Comparison of ENCODE assay signal across 44 cellular contexts in genomic region chr1:198483645-198484044, GRCh38. TPM values are rescaled to one million over a fixed set of nuclear protein-coding genes. Genes with fewer than 3 reads are reported as not detected.
"Had no signal": no experiment of that assay in that cellular context is flagged by ENCODE, and none has a peak within 500 bp of the region (broad histone marks: within the 10 kb centered on the region; RNA-seq: fewer than 3 reads in every experiment).

No MANE protein-coding gene starts in this region.

- H3K9me3 ChIP-seq: adrenal gland, ascending aorta, body of pancreas, breast epithelium had no signal

- H3K9me3 Mint-ChIP-seq: activated T-cell treated with anti-CD3 and anti-CD28 coated beads, Interleukin-2, amount 50 U/mL, for 4 hours; activated T-cell treated with anti-CD3 and anti-CD28 coated beads, Interleukin-2, amount 50 U/mL, for 72 hours; activated T-helper 1 cell treated with anti-CD3 and anti-CD28 coated beads, Interleukin-12 subunit alpha, Interleukin-12 subunit beta, Interleukin-2, Interleukin-4 antibody, amounts not matched to agents 30 ng/mL and 10 ng/mL and 1 ng/mL, durations not matched to agents 14 hours and 24 hours and 36 hours; central memory CD8-positive, alpha-beta T cell had no signal

- H3K4me1 ChIP-seq: adrenal gland, ascending aorta, body of pancreas, breast epithelium had no signal

- H3K27ac ChIP-seq: adrenal gland, ascending aorta, body of pancreas, brain microvascular endothelial cell, breast epithelium, cardiac muscle cell had no signal

- H3K36me3 ChIP-seq: adrenal gland, ascending aorta, brain microvascular endothelial cell, breast epithelium, cardiac muscle cell had no signal

- H3K4me3 ChIP-seq: adrenal gland, ascending aorta, body of pancreas, breast epithelium, cardiac muscle cell had no signal

- DNase-seq: activated effector memory CD4-positive, alpha-beta T cell treated with anti-CD3 and anti-CD28 coated beads, Interleukin-2, amount 50 U/mL, for 16 hours; activated effector memory CD4-positive, alpha-beta T cell treated with Interleukin-2 at 50 U/mL for 16 hours; activated gamma-delta T cell; activated gamma-delta T cell treated with Interleukin-2 at 50 U/mL for 16 hours; activated naive CD4-positive, alpha-beta T cell; activated naive CD4-positive, alpha-beta T cell treated with anti-CD3 and anti-CD28 coated beads for 36 hours; activated naive CD4-positive, alpha-beta T cell treated with anti-CD3 and anti-CD28 coated beads, Interleukin-2, amount 10 ng/mL, durations not matched to agents 7 days and 5 days; activated naive CD4-positive, alpha-beta T cell treated with anti-CD3 and anti-CD28 coated beads, Interleukin-2, amount 50 U/mL, for 16 hours; activated naive CD4-positive, alpha-beta T cell treated with Interleukin-2 at 50 U/mL for 16 hours; activated naive CD8-positive, alpha-beta T cell treated with anti-CD3 and anti-CD28 coated beads for 36 hours; activated naive CD8-positive, alpha-beta T cell treated with anti-CD3 and anti-CD28 coated beads, Interleukin-2, amount 10 ng/mL, durations not matched to agents 7 days and 5 days; activated naive CD8-positive, alpha-beta T cell treated with anti-CD3 and anti-CD28 coated beads, Interleukin-2, amount 50 U/mL, for 24 hours; activated T-cell treated with anti-CD3 and anti-CD28 coated beads for 4 hours; activated T-cell treated with anti-CD3 and anti-CD28 coated beads, Interleukin-2, amount 50 U/mL, for 1 hour; activated T-cell treated with anti-CD3 and anti-CD28 coated beads, Interleukin-2, amount 50 U/mL, for 24 hours; activated T-cell treated with anti-CD3 and anti-CD28 coated beads, Interleukin-2, amount 50 U/mL, for 4 hours; activated T-cell treated with anti-CD3 and anti-CD28 coated beads, Interleukin-2, amount 50 U/mL, for 48 hours; activated T-cell treated with anti-CD3 and anti-CD28 coated beads, Interleukin-2, amount 50 U/mL, for 72 hours; adrenal gland; amniotic stem cell; amygdala; anterior cingulate cortex; aorta; body of pancreas; brain microvascular endothelial cell; caudate nucleus; central memory CD4-positive, alpha-beta T cell; cerebellar nuclear complex had no signal

- H3K27me3 Mint-ChIP-seq: activated naive CD4-positive, alpha-beta T cell treated with anti-CD3 and anti-CD28 coated beads, Interleukin-2, amount 10 ng/mL, durations not matched to agents 7 days and 5 days; activated naive CD4-positive, alpha-beta T cell treated with anti-CD3 and anti-CD28 coated beads, Interleukin-2, amount 50 U/mL, for 24 hours; activated naive CD8-positive, alpha-beta T cell; activated naive CD8-positive, alpha-beta T cell treated with anti-CD3 and anti-CD28 coated beads for 36 hours; activated naive CD8-positive, alpha-beta T cell treated with anti-CD3 and anti-CD28 coated beads, Interleukin-2, amount 10 ng/mL, durations not matched to agents 7 days and 5 days; activated naive CD8-positive, alpha-beta T cell treated with anti-CD3 and anti-CD28 coated beads, Interleukin-2, amount 50 U/mL, for 24 hours; activated T-cell treated with anti-CD3 and anti-CD28 coated beads, Interleukin-2, amount 50 U/mL, for 24 hours; activated T-helper 17 cell treated with anti-CD3 and anti-CD28 coated beads, Interleukin-2, amount 50 U/mL, for 72 hours; brain; central memory CD8-positive, alpha-beta T cell had no signal

- H3K36me3 Mint-ChIP-seq: activated naive CD4-positive, alpha-beta T cell treated with anti-CD3 and anti-CD28 coated beads, Interleukin-2, amount 50 U/mL, for 72 hours; activated naive CD8-positive, alpha-beta T cell treated with anti-CD3 and anti-CD28 coated beads for 36 hours; brain had no signal

- H3K27me3 ChIP-seq: adrenal gland, ascending aorta, body of pancreas, brain microvascular endothelial cell, breast epithelium, cardiac muscle cell had no signal

- FAIRE-seq: bronchial epithelial cell had no signal

- H3K4me3 Mint-ChIP-seq: activated naive CD4-positive, alpha-beta T cell treated with anti-CD3 and anti-CD28 coated beads for 36 hours; activated naive CD4-positive, alpha-beta T cell treated with anti-CD3 and anti-CD28 coated beads, Interleukin-2, amount 10 ng/mL, durations not matched to agents 7 days and 5 days; activated naive CD4-positive, alpha-beta T cell treated with anti-CD3 and anti-CD28 coated beads, Interleukin-2, amount 50 U/mL, for 24 hours; activated naive CD8-positive, alpha-beta T cell; activated naive CD8-positive, alpha-beta T cell treated with anti-CD3 and anti-CD28 coated beads for 36 hours; activated naive CD8-positive, alpha-beta T cell treated with anti-CD3 and anti-CD28 coated beads, Interleukin-2, amount 10 ng/mL, durations not matched to agents 7 days and 5 days; activated naive CD8-positive, alpha-beta T cell treated with anti-CD3 and anti-CD28 coated beads, Interleukin-2, amount 50 U/mL, for 24 hours; activated T-cell treated with anti-CD3 and anti-CD28 coated beads, Interleukin-2, amount 50 U/mL, for 24 hours; activated T-cell treated with anti-CD3 and anti-CD28 coated beads, Interleukin-2, amount 50 U/mL, for 4 hours; activated T-cell treated with anti-CD3 and anti-CD28 coated beads, Interleukin-2, amount 50 U/mL, for 72 hours; activated T-helper 1 cell treated with anti-CD3 and anti-CD28 coated beads, Interleukin-12 subunit alpha, Interleukin-12 subunit beta, Interleukin-2, Interleukin-4 antibody, amounts not matched to agents 30 ng/mL and 10 ng/mL and 1 ng/mL, durations not matched to agents 14 hours and 24 hours and 36 hours; activated T-helper 17 cell treated with anti-CD3 and anti-CD28 coated beads, Interleukin-2, amount 50 U/mL, for 72 hours; brain; central memory CD8-positive, alpha-beta T cell had no signal

- ATAC-seq: activated naive CD4-positive, alpha-beta T cell treated with anti-CD3 and anti-CD28 coated beads, Interleukin-2, amount 50 U/mL, for 72 hours; activated naive CD8-positive, alpha-beta T cell treated with anti-CD3 and anti-CD28 coated beads, Interleukin-2, amount 50 U/mL, for 24 hours; activated T-cell treated with anti-CD3 and anti-CD28 coated beads, Interleukin-2, amount 50 U/mL, for 4 hours; activated T-cell treated with anti-CD3 and anti-CD28 coated beads, Interleukin-2, amount 50 U/mL, for 72 hours; activated T-helper 17 cell treated with anti-CD3 and anti-CD28 coated beads, Interleukin-2, amount 50 U/mL, for 72 hours; body of pancreas had no signal

- H3K4me1 Mint-ChIP-seq: activated naive CD4-positive, alpha-beta T cell treated with anti-CD3 and anti-CD28 coated beads, Interleukin-2, amount 10 ng/mL, durations not matched to agents 7 days and 5 days; activated naive CD4-positive, alpha-beta T cell treated with anti-CD3 and anti-CD28 coated beads, Interleukin-2, amount 50 U/mL, for 24 hours; activated naive CD8-positive, alpha-beta T cell treated with anti-CD3 and anti-CD28 coated beads for 36 hours; activated naive CD8-positive, alpha-beta T cell treated with anti-CD3 and anti-CD28 coated beads, Interleukin-2, amount 50 U/mL, for 24 hours; activated T-helper 17 cell treated with anti-CD3 and anti-CD28 coated beads, Interleukin-2, amount 50 U/mL, for 72 hours; brain; central memory CD8-positive, alpha-beta T cell had no signal

- H3K27ac Mint-ChIP-seq: activated naive CD4-positive, alpha-beta T cell treated with anti-CD3 and anti-CD28 coated beads for 36 hours; activated naive CD4-positive, alpha-beta T cell treated with anti-CD3 and anti-CD28 coated beads, Interleukin-2, amount 10 ng/mL, durations not matched to agents 7 days and 5 days; activated naive CD4-positive, alpha-beta T cell treated with anti-CD3 and anti-CD28 coated beads, Interleukin-2, amount 50 U/mL, for 24 hours; activated naive CD4-positive, alpha-beta T cell treated with anti-CD3 and anti-CD28 coated beads, Interleukin-2, amount 50 U/mL, for 72 hours; activated naive CD8-positive, alpha-beta T cell; activated naive CD8-positive, alpha-beta T cell treated with anti-CD3 and anti-CD28 coated beads for 36 hours; activated naive CD8-positive, alpha-beta T cell treated with anti-CD3 and anti-CD28 coated beads, Interleukin-2, amount 10 ng/mL, durations not matched to agents 7 days and 5 days; activated naive CD8-positive, alpha-beta T cell treated with anti-CD3 and anti-CD28 coated beads, Interleukin-2, amount 50 U/mL, for 24 hours; activated T-cell treated with anti-CD3 and anti-CD28 coated beads, Interleukin-2, amount 50 U/mL, for 24 hours; activated T-cell treated with anti-CD3 and anti-CD28 coated beads, Interleukin-2, amount 50 U/mL, for 72 hours; activated T-helper 1 cell treated with anti-CD3 and anti-CD28 coated beads, Interleukin-12 subunit alpha, Interleukin-12 subunit beta, Interleukin-2, Interleukin-4 antibody, amounts not matched to agents 30 ng/mL and 10 ng/mL and 1 ng/mL, durations not matched to agents 14 hours and 24 hours and 36 hours; activated T-helper 17 cell treated with anti-CD3 and anti-CD28 coated beads, Interleukin-2, amount 50 U/mL, for 72 hours; activated T-helper 2 cell treated with anti-CD3 and anti-CD28 coated beads, Interferon-gamma antibody, Interleukin-2, Interleukin-4, amounts not matched to agents 10 μg/mL and 5 μg/mL and 100 μg/mL, durations not matched to agents 14 hours and 24 hours and 36 hours; brain had no signal

RNA-seq across cellular contexts. Expression of gene ATP6V1G3, which starts 56.8 kb away (rescaled TPM):
- total RNA-seq: activated naive CD4-positive, alpha-beta T cell treated with anti-CD3 and anti-CD28 coated beads for 36 hours; activated naive CD8-positive, alpha-beta T cell treated with anti-CD3 and anti-CD28 coated beads for 36 hours; activated naive CD8-positive, alpha-beta T cell treated with anti-CD3 and anti-CD28 coated beads, Interleukin-2, amount 10 ng/mL, durations not matched to agents 7 days and 5 days; activated T-cell treated with anti-CD3 and anti-CD28 coated beads, Interleukin-2, amount 50 U/mL, for 4 hours; activated T-cell treated with anti-CD3 and anti-CD28 coated beads, Interleukin-2, amount 50 U/mL, for 72 hours; activated T-helper 1 cell treated with anti-CD3 and anti-CD28 coated beads, Interleukin-12 subunit alpha, Interleukin-12 subunit beta, Interleukin-2, Interleukin-4 antibody, amounts not matched to agents 30 ng/mL and 10 ng/mL and 1 ng/mL, durations not matched to agents 14 hours and 24 hours and 36 hours; activated T-helper 17 cell treated with anti-CD3 and anti-CD28 coated beads, Interleukin-2, amount 50 U/mL, for 72 hours; activated T-helper 2 cell treated with anti-CD3 and anti-CD28 coated beads, Interferon-gamma antibody, Interleukin-2, Interleukin-4, amounts not matched to agents 10 μg/mL and 5 μg/mL and 100 μg/mL, durations not matched to agents 14 hours and 24 hours and 36 hours; adrenal gland; aorta; ascending aorta; astrocyte; body of pancreas; breast epithelium; bronchial epithelial cell; cardiac muscle cell; cardiac septum; cerebellum; chondrocyte had no signal
